ENCODE assay signal across 11 cellular contexts in genomic region chr6:107894821-107895396, GRCh38.
A peak's percentile ranks its signal among the peaks of the same experiment; 100 is the strongest.
DNase-seq lines count a peak whose midpoint lies in the region; ATAC-seq and TF ChIP-seq lines count a peak whose summit lies in the region.
"Had no signal": no experiment of that assay in that cellular context is flagged by ENCODE, and none has a peak within 500 bp of the region (broad histone marks: within the 10 kb centered on the region; RNA-seq: fewer than 3 reads in every experiment).

No MANE protein-coding gene starts in this region.

- peaks cover 16% of the 10 kb centered on the region for H3K4me1 Mint-ChIP-seq in CD14-positive monocyte

- peaks cover 59 to 73% of the 10 kb centered on the region in 2 donors for H3K36me3 Mint-ChIP-seq in CD14-positive monocyte

- H3K9me3 Mint-ChIP-seq in CD14-positive monocyte = peaks cover 0 to 8% (median 3%) of the 10 kb centered on the region in 7 donors

- H3K4me3 ChIP-seq in OCI-LY3 (ENCODE audit: low read length) = no peak overlapping the region
- H3K4me3 ChIP-seq in lower lobe of right lung = no peak overlapping the region
- no peak overlapping the region for H3K4me3 ChIP-seq in BE2C (ENCODE audit: low read depth, low read length)

- H3K4me3 Mint-ChIP-seq in CD14-positive monocyte = peak overlapping the region in 1 of 2 donors; percentile 64

- no peaks in the 10 kb centered on the region for H4K20me1 ChIP-seq in OCI-LY3 (ENCODE audit: insufficient read depth, low read length)

- peak overlapping the region; percentile 75 to 91 (median 85) for H3K27ac Mint-ChIP-seq in CD14-positive monocyte
- H3K27ac Mint-ChIP-seq: activated T-helper 2 cell treated with anti-CD3 and anti-CD28 coated beads, Interferon-gamma antibody, Interleukin-2, Interleukin-4, amounts not matched to agents 10 μg/mL and 5 μg/mL and 100 μg/mL, durations not matched to agents 14 hours and 24 hours and 36 hours had no signal

- H3K9ac ChIP-seq in OCI-LY3 (ENCODE audit: low read length) = no peak overlapping the region

- DNase-seq in CD14-positive monocyte (ENCODE audit: low spot score) (no peak), lower lobe of right lung (no peak), COLO829 (ENCODE audit: low spot score) (no peak), SHP77 treated with DMSO at 0.1 percent for 48 hours (lab: John Stamatoyannopoulos, UW) (no peak), BE2C (no peak)
- DNase-seq: Kasumi-1 had no signal

- no peaks in the 10 kb centered on the region for H3K79me2 ChIP-seq in OCI-LY3 (ENCODE audit: low read length)

- no peak overlapping the region for H3K4me2 ChIP-seq in OCI-LY3 (ENCODE audit: low read length)

- no peaks in the 10 kb centered on the region for H3K27me3 ChIP-seq in OCI-LY3 (ENCODE audit: low read depth, low read length)
- no peaks in the 10 kb centered on the region for H3K27me3 ChIP-seq in lower lobe of right lung (ENCODE audit: low read depth)
- H3K27me3 ChIP-seq in BE2C = no peaks in the 10 kb centered on the region

- H3K27me3 Mint-ChIP-seq in CD14-positive monocyte (ENCODE audit: low read depth in 3 of 3) = no peaks in the 10 kb centered on the region

- intact Hi-C loops in CD14-positive monocyte (cut with micrococcal nuclease) = no loop called here
- intact Hi-C loops in lower lobe of right lung (cut with DNase I) = no loop called here

- H3K27ac ChIP-seq in OCI-LY3 (ENCODE audit: low read length) (peak overlapping the region; percentile 39), lower lobe of right lung (no peak overlapping the region)
- H3K27ac ChIP-seq: VCaP had no signal

- H3K36me3 ChIP-seq in OCI-LY3 (replicated peaks; ENCODE audit: low read depth, low read length) = peaks cover 24% of the 10 kb centered on the region
- peaks cover 75% of the 10 kb centered on the region for H3K36me3 ChIP-seq in lower lobe of right lung
- H3K36me3 ChIP-seq in BE2C = peaks cover 64% of the 10 kb centered on the region

- TF ChIP-seq CTCF in CD14-positive monocyte (IDR thresholded peaks at IDR 0.05) (no peak), OCI-LY3 (IDR thresholded peaks at IDR 0.05; ENCODE audit: low read depth, low read length) (no peak), lower lobe of right lung (IDR thresholded peaks at IDR 0.05) (no peak), BE2C (IDR thresholded peaks at IDR 0.05; ENCODE audit: low read depth, low read length) (no peak)

- ATAC-seq in GM21529 (IDR thresholded peaks at IDR 0.05; ENCODE audit: unreplicated experiment) = peak; percentile 75
- ATAC-seq in lower lobe of right lung = peak; percentile 57 to 60
- no peak for ATAC-seq in GM18520 (IDR thresholded peaks at IDR 0.05; ENCODE audit: unreplicated experiment)

- H3K9me3 ChIP-seq in OCI-LY3 (ENCODE audit: insufficient read depth, low read length) (no peaks in the 10 kb centered on the region), lower lobe of right lung (no peaks in the 10 kb centered on the region), BE2C (no peaks in the 10 kb centered on the region)

- peaks cover 12% of the 10 kb centered on the region for H3K4me1 ChIP-seq in OCI-LY3 (ENCODE audit: low read length)
- H3K4me1 ChIP-seq in lower lobe of right lung = peaks cover 6% of the 10 kb centered on the region
- H3K4me1 ChIP-seq in BE2C = no peaks in the 10 kb centered on the region

- no peak overlapping the region for H2AFZ ChIP-seq in OCI-LY3 (ENCODE audit: low read depth, low read length)
